8 cellular contexts compared by ENCODE assay signal in genomic region chr7:94049615-94050014, GRCh38. TPM values are rescaled to one million over a fixed set of nuclear protein-coding genes. Genes with fewer than 3 reads are reported as not detected.
DNase-seq lines count a peak whose midpoint lies in the region; ATAC-seq and TF ChIP-seq lines count a peak whose summit lies in the region.

No MANE protein-coding gene starts in this region.

- H3K9me3 ChIP-seq in neural progenitor cell (ENCODE audit: low read depth) = no peaks in the 10 kb centered on the region

- no peaks in the 10 kb centered on the region for H3K27me3 ChIP-seq in neural progenitor cell

- H3K27me3 Mint-ChIP-seq in neural progenitor cell (ENCODE audit: insufficient read depth, low read depth) = peaks cover 7% of the 10 kb centered on the region

- no peak overlapping the region for H3K27ac ChIP-seq in neural progenitor cell

- TF ChIP-seq CTCF in neural progenitor cell (IDR thresholded peaks at IDR 0.05) = no peak

- H3K4me3 ChIP-seq in neural progenitor cell = no peak overlapping the region

- H3K36me3 ChIP-seq in neural progenitor cell = no peaks in the 10 kb centered on the region

- H3K9ac ChIP-seq in neural progenitor cell = no peak overlapping the region

- ATAC-seq in GM19395 (IDR thresholded peaks at IDR 0.05; ENCODE audit: unreplicated experiment) (peak; percentile 29), HG03045 (IDR thresholded peaks at IDR 0.05; ENCODE audit: unreplicated experiment) (peak; percentile 17), sciatic nerve (no peak)

- no peak overlapping the region for H3K4me2 ChIP-seq in neural progenitor cell

- no peaks in the 10 kb centered on the region for H3K79me2 ChIP-seq in neural progenitor cell (ENCODE audit: low read depth)

- DNase-seq in DMS53 treated with DMSO at 0.1 percent for 48 hours (lab: John Stamatoyannopoulos, UW; ENCODE audit: unreplicated experiment) (peak; percentile 43), NCI-H748 treated with DMSO at 0.1 percent for 48 hours (lab: John Stamatoyannopoulos, UW) (peak; percentile 36), putamen (ENCODE audit: low spot score) (no peak), neural progenitor cell (ENCODE audit: low spot score) (no peak), HUDEP-2 (lab: John Stamatoyannopoulos, UW; ENCODE audit: unreplicated experiment in 76 of 76) (no peak), sciatic nerve (ENCODE audit: low spot score) (no peak)

- H3K27ac Mint-ChIP-seq in neural progenitor cell = no peak overlapping the region

- no peaks in the 10 kb centered on the region for H3K4me1 ChIP-seq in neural progenitor cell

- no peak overlapping the region for H3K4me3 Mint-ChIP-seq in neural progenitor cell

- intact Hi-C loops in sciatic nerve (cut with DNase I) = no loop called here

- H3K36me3 Mint-ChIP-seq in neural progenitor cell = no peaks in the 10 kb centered on the region

- H3K4me1 Mint-ChIP-seq in neural progenitor cell = peaks cover 22% of the 10 kb centered on the region

- H2AFZ ChIP-seq in neural progenitor cell (replicated peaks) = no peak overlapping the region

- no peaks in the 10 kb centered on the region for H3F3A ChIP-seq in neural progenitor cell (ENCODE audit: low read depth)

- no peaks in the 10 kb centered on the region for H4K20me1 ChIP-seq in neural progenitor cell (ENCODE audit: low read depth)

- H3K9me3 Mint-ChIP-seq in neural progenitor cell = no peaks in the 10 kb centered on the region

RNA-seq across cellular contexts. Expression of gene BET1, which starts 45.5 kb away (rescaled TPM):
- total RNA-seq in neural progenitor cell (ENCODE audit: low replicate concordance) = 43.8 and 60.7 TPM in 2 replicates
- total RNA-seq in sciatic nerve = 26.4 TPM

Comparison
In these comparisons a context has a peak if more than half of its experiments do, and no peak if none do; other contexts are left out.
1. DNase-seq: peak in DMS53 treated with DMSO at 0.1 percent for 48 hours (single experiment) and NCI-H748 treated with DMSO at 0.1 percent for 48 hours (single experiment); none in putamen (single experiment), neural progenitor cell (single experiment), HUDEP-2 (0 of 76) and sciatic nerve (single experiment).